In genomic region chr2:204494681-204495080, GRCh38 we compare ENCODE assay signal across 24 cellular contexts.
"Had no signal": no experiment of that assay in that cellular context is flagged by ENCODE, and none has a peak within 500 bp of the region (broad histone marks: within the 10 kb centered on the region; RNA-seq: fewer than 3 reads in every experiment).

No MANE protein-coding gene starts in this region.

- FAIRE-seq: astrocyte, colon, frontal cortex had no signal

- DNase-seq: activated CD4-positive, alpha-beta memory T cell treated with anti-CD3 and anti-CD28 coated beads for 36 hours; activated CD4-positive, alpha-beta T cell treated with anti-CD3 and anti-CD28 coated beads for 36 hours; activated CD4-positive, alpha-beta T cell treated with anti-CD3 and anti-CD28 coated beads, Interleukin-2, amount 10 ng/mL, durations not matched to agents 24 days and 14 days; activated CD4-positive, CD25-positive, alpha-beta regulatory T cell; activated CD4-positive, CD25-positive, alpha-beta regulatory T cell treated with anti-CD3 and anti-CD28 coated beads, Interleukin-2, amount 50 U/mL, for 72 hours; activated CD8-positive, alpha-beta memory T cell treated with anti-CD3 and anti-CD28 coated beads, Interleukin-2, amount 10 ng/mL, durations not matched to agents 7 days and 5 days; activated CD8-positive, alpha-beta memory T cell treated with anti-CD3 and anti-CD28 coated beads, Interleukin-2, amount 50 U/mL, for 4 hours; activated CD8-positive, alpha-beta T cell treated with anti-CD3 and anti-CD28 coated beads, Interleukin-2, amount 10 ng/mL, durations not matched to agents 7 days and 5 days; activated gamma-delta T cell treated with Interleukin-2 at 50 U/mL for 16 hours; activated naive CD4-positive, alpha-beta T cell treated with anti-CD3 and anti-CD28 coated beads, Interleukin-2, amount 50 U/mL, for 16 hours; activated naive CD4-positive, alpha-beta T cell treated with Interleukin-2 at 50 U/mL for 16 hours; activated T-cell treated with anti-CD3 and anti-CD28 coated beads, Interleukin-2, amount 50 U/mL, for 1 hour; activated T-cell treated with anti-CD3 and anti-CD28 coated beads, Interleukin-2, amount 50 U/mL, for 48 hours; amniotic stem cell; brain microvascular endothelial cell; cortex of kidney; dermis blood vessel endothelial cell; effector CD4-positive, alpha-beta T cell; effector memory CD8-positive, alpha-beta T cell; T-helper 2 cell had no signal

- H3K4me3 ChIP-seq: esophagus muscularis mucosa had no signal

- H3K9me3 ChIP-seq: esophagus muscularis mucosa had no signal

- H3K27ac ChIP-seq: brain microvascular endothelial cell, esophagus muscularis mucosa had no signal

- H3K27me3 ChIP-seq: brain microvascular endothelial cell, esophagus muscularis mucosa had no signal

- H3K4me1 ChIP-seq: esophagus muscularis mucosa had no signal

- H3K36me3 ChIP-seq: brain microvascular endothelial cell, esophagus muscularis mucosa had no signal

- ATAC-seq: activated CD4-positive, alpha-beta T cell treated with anti-CD3 and anti-CD28 coated beads for 36 hours; activated CD8-positive, alpha-beta memory T cell treated with anti-CD3 and anti-CD28 coated beads, Interleukin-2, amount 10 ng/mL, durations not matched to agents 7 days and 5 days; activated CD8-positive, alpha-beta T cell treated with anti-CD3 and anti-CD28 coated beads, Interleukin-2, amount 10 ng/mL, durations not matched to agents 7 days and 5 days; effector memory CD8-positive, alpha-beta T cell had no signal
